ENCODE assay signal across 12 cellular contexts in the genomic region with DNA sequence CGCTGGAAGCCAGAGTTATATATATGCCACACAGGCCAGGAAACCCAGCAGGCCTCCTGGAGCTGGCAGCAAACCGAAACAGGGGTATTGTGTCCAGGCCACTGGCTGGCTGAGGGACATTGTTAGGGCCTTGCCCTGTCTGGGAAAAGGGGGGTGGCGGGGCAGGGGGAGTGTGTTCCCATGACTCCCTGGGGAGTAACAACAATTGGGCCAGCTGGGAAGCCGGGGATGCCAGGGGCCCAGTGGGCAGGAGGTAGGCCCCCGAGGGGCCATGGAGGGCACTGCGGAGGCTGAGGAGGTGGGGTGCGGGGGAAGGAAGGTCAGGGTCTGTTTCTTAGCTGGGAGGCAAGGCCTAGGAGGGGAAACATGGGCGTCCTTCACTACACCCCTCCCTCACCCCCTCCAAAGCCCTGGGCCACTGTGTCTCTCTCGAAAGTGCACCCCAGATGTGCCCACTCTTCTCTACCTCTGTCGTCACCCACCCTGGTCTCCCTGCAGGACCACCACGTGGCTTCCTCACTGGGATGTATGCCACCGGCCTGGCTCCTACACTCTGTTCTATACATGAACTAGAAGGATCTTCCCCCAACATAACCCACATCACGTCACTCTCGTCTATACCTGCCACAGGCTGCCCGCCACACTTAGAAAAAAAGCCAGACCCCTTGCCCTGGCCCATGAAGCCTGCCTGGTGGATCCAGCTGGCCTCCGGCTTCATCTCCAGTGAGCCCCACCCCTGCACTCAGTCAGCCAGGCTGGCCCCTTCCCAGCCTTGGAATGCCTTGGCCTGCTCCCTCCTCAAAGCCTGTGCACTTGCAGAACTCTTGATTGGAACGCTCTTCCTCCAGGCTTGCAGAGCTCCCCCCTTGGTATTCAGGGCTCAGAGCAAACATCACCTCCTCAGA. TPM values are rescaled to one million over a fixed set of nuclear protein-coding genes. Genes with fewer than 3 reads are reported as not detected.
DNase-seq lines count a peak whose midpoint lies in the region; ATAC-seq and TF ChIP-seq lines count a peak whose summit lies in the region.
"Had no signal": no experiment of that assay in that cellular context is flagged by ENCODE, and none has a peak within 500 bp of the region (broad histone marks: within the 10 kb centered on the region; RNA-seq: fewer than 3 reads in every experiment).

No MANE protein-coding gene starts in this region.

- peaks cover 19% of the 10 kb centered on the region for H3K9me3 Mint-ChIP-seq in GM23338

- H3K36me3 ChIP-seq in GM23338 (ENCODE audit: insufficient read depth) (no peaks in the 10 kb centered on the region), rectal smooth muscle tissue (ENCODE audit: control insufficient read depth, insufficient read depth, low read length) (no peaks in the 10 kb centered on the region)

- H3K4me3 Mint-ChIP-seq in GM23338 = no peak overlapping the region

- H3K79me2 ChIP-seq in GM23338 (replicated peaks; ENCODE audit: insufficient read depth) = no peaks in the 10 kb centered on the region

- no peaks in the 10 kb centered on the region for H3K27me3 ChIP-seq in GM23338 (ENCODE audit: insufficient read depth)
- H3K27me3 ChIP-seq in rectal smooth muscle tissue (ENCODE audit: control insufficient read depth, insufficient read depth, low read length) = no peaks in the 10 kb centered on the region

- peaks cover 15% of the 10 kb centered on the region for H3K27me3 Mint-ChIP-seq in GM23338 (ENCODE audit: insufficient read depth, low read depth, poor library complexity)

- H2AFZ ChIP-seq in GM23338 = peak overlapping the region; percentile 80

- H3K27ac Mint-ChIP-seq in GM23338 = peak overlapping the region; percentile 2; the same call in 1 of the 2 replicates

- DNase-seq in GM23338 (ENCODE audit: low spot score) (peak; percentile 45), amygdala (lab: John Stamatoyannopoulos, UW) (peak in 53 of 56 donors; percentile 18 to 90 (median 72)), hypothalamus (lab: John Stamatoyannopoulos, UW) (peak in 46 of 51 donors; percentile 18 to 88 (median 67)), COLO829 (ENCODE audit: low spot score) (no peak), NCI-H226 (no peak), NCI-H1417 treated with DMSO at 0.1 percent for 48 hours (lab: John Stamatoyannopoulos, UW) (no peak)
- no peak for DNase-seq in stimulated activated CD4-positive, alpha-beta T cell treated with anti-CD3 and anti-CD28 coated beads, Interleukin-4, amount 100 ng/mL, for 1 hour
- DNase-seq: activated effector memory CD4-positive, alpha-beta T cell treated with Interleukin-2 at 50 U/mL for 16 hours; DMS153; MM.1S had no signal

- peaks cover 18% of the 10 kb centered on the region for H3K4me1 Mint-ChIP-seq in GM23338

- no peaks in the 10 kb centered on the region for H4K20me1 ChIP-seq in GM23338 (replicated peaks; ENCODE audit: insufficient read depth)

- H3K4me3 ChIP-seq in GM23338 (no peak overlapping the region), rectal smooth muscle tissue (ENCODE audit: low read length) (no peak overlapping the region)

- no peak overlapping the region for H3K4me2 ChIP-seq in GM23338

- peaks cover 9% of the 10 kb centered on the region for H3K36me3 Mint-ChIP-seq in GM23338 (ENCODE audit: low read depth)

- ATAC-seq in GM23338 = peak; percentile 81

- H3K9ac ChIP-seq in rectal smooth muscle tissue (ENCODE audit: low read length) = no peak overlapping the region

- no peak for TF ChIP-seq CTCF in GM23338 (conservative IDR thresholded peaks at IDR 0.05; ENCODE audit: low read depth in 2 of 2)

- H3K27ac ChIP-seq in GM23338 (ENCODE audit: low read depth) = no peak overlapping the region
- H3K27ac ChIP-seq in rectal smooth muscle tissue (ENCODE audit: low read depth, low read length) = peak overlapping the region; percentile 49

- peaks cover 7% of the 10 kb centered on the region for H3K4me1 ChIP-seq in GM23338 (ENCODE audit: insufficient read depth)
- peaks cover 11% of the 10 kb centered on the region for H3K4me1 ChIP-seq in rectal smooth muscle tissue (ENCODE audit: control insufficient read depth, insufficient read depth, low read length)

- H3K9me2 ChIP-seq in GM23338 (ENCODE audit: insufficient read depth) = no peaks in the 10 kb centered on the region

- H3F3A ChIP-seq in GM23338 (replicated peaks; ENCODE audit: low read depth) = no peaks in the 10 kb centered on the region

TF ChIP-seq in GM23338, 12 proteins besides CTCF, POLR2A, EP300 and RAD21 (continues in another document):
- TF ChIP-seq JUNB (IDR thresholded peaks at IDR 0.05; ENCODE audit: unreplicated experiment) = no peak
- no peak for TF ChIP-seq EZH2 (IDR thresholded peaks at IDR 0.05; ENCODE audit: low read depth, unreplicated experiment)
- TF ChIP-seq STAT1 (IDR thresholded peaks at IDR 0.05; ENCODE audit: unreplicated experiment) = no peak
- TF ChIP-seq NANOG (IDR thresholded peaks at IDR 0.05; ENCODE audit: borderline replicate concordance) = no peak
- no peak for TF ChIP-seq EZH2phosphoT487 (IDR thresholded peaks at IDR 0.05; ENCODE audit: unreplicated experiment)
- TF ChIP-seq, protein P1, sequence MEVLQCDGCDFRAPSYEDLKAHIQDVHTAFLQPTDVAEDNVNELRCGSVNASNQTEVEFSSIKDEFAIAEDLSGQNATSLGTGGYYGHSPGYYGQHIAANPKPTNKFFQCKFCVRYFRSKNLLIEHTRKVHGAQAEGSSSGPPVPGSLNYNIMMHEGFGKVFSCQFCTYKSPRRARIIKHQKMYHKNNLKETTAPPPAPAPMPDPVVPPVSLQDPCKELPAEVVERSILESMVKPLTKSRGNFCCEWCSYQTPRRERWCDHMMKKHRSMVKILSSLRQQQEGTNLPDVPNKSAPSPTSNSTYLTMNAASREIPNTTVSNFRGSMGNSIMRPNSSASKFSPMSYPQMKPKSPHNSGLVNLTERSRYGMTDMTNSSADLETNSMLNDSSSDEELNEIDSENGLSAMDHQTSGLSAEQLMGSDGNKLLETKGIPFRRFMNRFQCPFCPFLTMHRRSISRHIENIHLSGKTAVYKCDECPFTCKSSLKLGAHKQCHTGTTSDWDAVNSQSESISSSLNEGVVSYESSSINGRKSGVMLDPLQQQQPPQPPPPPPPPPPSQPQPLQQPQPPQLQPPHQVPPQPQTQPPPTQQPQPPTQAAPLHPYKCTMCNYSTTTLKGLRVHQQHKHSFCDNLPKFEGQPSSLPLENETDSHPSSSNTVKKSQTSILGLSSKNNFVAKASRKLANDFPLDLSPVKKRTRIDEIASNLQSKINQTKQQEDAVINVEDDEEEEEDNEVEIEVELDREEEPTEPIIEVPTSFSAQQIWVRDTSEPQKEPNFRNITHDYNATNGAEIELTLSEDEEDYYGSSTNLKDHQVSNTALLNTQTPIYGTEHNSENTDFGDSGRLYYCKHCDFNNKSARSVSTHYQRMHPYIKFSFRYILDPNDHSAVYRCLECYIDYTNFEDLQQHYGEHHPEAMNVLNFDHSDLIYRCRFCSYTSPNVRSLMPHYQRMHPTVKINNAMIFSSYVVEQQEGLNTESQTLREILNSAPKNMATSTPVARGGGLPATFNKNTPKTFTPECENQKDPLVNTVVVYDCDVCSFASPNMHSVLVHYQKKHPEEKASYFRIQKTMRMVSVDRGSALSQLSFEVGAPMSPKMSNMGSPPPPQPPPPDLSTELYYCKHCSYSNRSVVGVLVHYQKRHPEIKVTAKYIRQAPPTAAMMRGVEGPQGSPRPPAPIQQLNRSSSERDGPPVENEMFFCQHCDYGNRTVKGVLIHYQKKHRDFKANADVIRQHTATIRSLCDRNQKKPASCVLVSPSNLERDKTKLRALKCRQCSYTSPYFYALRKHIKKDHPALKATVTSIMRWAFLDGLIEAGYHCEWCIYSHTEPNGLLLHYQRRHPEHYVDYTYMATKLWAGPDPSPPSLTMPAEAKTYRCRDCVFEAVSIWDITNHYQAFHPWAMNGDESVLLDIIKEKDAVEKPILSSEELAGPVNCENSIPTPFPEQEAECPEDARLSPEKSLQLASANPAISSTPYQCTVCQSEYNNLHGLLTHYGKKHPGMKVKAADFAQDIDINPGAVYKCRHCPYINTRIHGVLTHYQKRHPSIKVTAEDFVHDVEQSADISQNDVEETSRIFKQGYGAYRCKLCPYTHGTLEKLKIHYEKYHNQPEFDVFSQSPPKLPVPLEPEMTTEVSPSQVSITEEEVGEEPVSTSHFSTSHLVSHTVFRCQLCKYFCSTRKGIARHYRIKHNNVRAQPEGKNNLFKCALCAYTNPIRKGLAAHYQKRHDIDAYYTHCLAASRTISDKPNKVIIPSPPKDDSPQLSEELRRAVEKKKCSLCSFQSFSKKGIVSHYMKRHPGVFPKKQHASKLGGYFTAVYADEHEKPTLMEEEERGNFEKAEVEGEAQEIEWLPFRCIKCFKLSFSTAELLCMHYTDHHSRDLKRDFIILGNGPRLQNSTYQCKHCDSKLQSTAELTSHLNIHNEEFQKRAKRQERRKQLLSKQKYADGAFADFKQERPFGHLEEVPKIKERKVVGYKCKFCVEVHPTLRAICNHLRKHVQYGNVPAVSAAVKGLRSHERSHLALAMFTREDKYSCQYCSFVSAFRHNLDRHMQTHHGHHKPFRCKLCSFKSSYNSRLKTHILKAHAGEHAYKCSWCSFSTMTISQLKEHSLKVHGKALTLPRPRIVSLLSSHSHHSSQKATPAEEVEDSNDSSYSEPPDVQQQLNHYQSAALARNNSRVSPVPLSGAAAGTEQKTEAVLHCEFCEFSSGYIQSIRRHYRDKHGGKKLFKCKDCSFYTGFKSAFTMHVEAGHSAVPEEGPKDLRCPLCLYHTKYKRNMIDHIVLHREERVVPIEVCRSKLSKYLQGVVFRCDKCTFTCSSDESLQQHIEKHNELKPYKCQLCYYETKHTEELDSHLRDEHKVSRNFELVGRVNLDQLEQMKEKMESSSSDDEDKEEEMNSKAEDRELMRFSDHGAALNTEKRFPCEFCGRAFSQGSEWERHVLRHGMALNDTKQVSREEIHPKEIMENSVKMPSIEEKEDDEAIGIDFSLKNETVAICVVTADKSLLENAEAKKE (CRISPR knock-in tag; IDR thresholded peaks at IDR 0.05) = no peak

RNA-seq across cellular contexts. Expression of a gene that starts 7.8 kb away (rescaled TPM):
- total RNA-seq in GM23338 (2014; rRNA removed; shearing (Covaris generic)) = 42.6 and 45.0 TPM in 2 replicates
- 12.1 and 13.9 TPM in 2 replicates for polyA plus RNA-seq in GM23338 (2016; fragmentation: Nextera tagmentation; extraction: Ambion mirVana)

RNA-seq across cellular contexts. Expression of a gene that starts 19.8 kb away (rescaled TPM):
- total RNA-seq in GM23338 (2014; rRNA removed; shearing (Covaris generic)) = 28.4 TPM in 2 replicates
- 8.5 and 13.4 TPM in 2 replicates for polyA plus RNA-seq in GM23338 (2016; fragmentation: Nextera tagmentation; extraction: Ambion mirVana)

RNA-seq across cellular contexts. Expression of a gene that starts 26.1 kb away (rescaled TPM):
- total RNA-seq in GM23338 (2014; rRNA removed; shearing (Covaris generic)) = 0.39 and 1.2 TPM in 2 replicates
- 2.7 and 3.5 TPM in 2 replicates for polyA plus RNA-seq in GM23338 (2016; fragmentation: Nextera tagmentation; extraction: Ambion mirVana)

RNA-seq across cellular contexts. Expression of a gene that starts 27.2 kb away (rescaled TPM):
- 0.08 and 1.9 TPM in 2 replicates for total RNA-seq in GM23338 (2014; rRNA removed; shearing (Covaris generic))
- 0.66 and 0.71 TPM in 2 replicates for polyA plus RNA-seq in GM23338 (2016; fragmentation: Nextera tagmentation; extraction: Ambion mirVana)

RNA-seq across cellular contexts. Expression of a gene that starts 31.9 kb away (rescaled TPM):
- 0.66 TPM in 1 of 2 replicates, not detected in the other for total RNA-seq in GM23338 (2014; rRNA removed; shearing (Covaris generic))
- 0.10 and 0.26 TPM in 2 replicates for polyA plus RNA-seq in GM23338 (2016; fragmentation: Nextera tagmentation; extraction: Ambion mirVana)
- total RNA-seq: renal cortical epithelial cell had no signal

Comparison
In these comparisons a context has a peak if more than half of its experiments do, and no peak if none do; other contexts are left out.
1. DNase-seq: peak in GM23338 (single experiment), amygdala (53 of 56) and hypothalamus (46 of 51); none in COLO829 (single experiment), NCI-H226 (single experiment), NCI-H1417 treated with DMSO at 0.1 percent for 48 hours (single experiment) and stimulated activated CD4-positive, alpha-beta T cell treated with anti-CD3 and anti-CD28 coated beads, Interleukin-4, amount 100 ng/mL, for 1 hour (single experiment).